ENCODE assay signal across 17 cellular contexts in genomic region chr3:190261015-190261414, GRCh38.
"Had no signal": no experiment of that assay in that cellular context is flagged by ENCODE, and none has a peak within 500 bp of the region (broad histone marks: within the 10 kb centered on the region; RNA-seq: fewer than 3 reads in every experiment).

No MANE protein-coding gene starts in this region.

- H3K4me3 ChIP-seq: psoas muscle, skin epidermis, transverse colon had no signal

- H3K27me3 ChIP-seq: transverse colon had no signal

- H3K27ac ChIP-seq: psoas muscle, transverse colon had no signal

- H3K4me1 ChIP-seq: psoas muscle had no signal

- DNase-seq: activated CD4-positive, alpha-beta T cell treated with anti-CD3 and anti-CD28 coated beads for 48 hours; activated CD8-positive, alpha-beta memory T cell treated with anti-CD3 and anti-CD28 coated beads for 24 hours; activated naive CD4-positive, alpha-beta T cell treated with anti-CD3 and anti-CD28 coated beads, Interleukin-2, amount 10 ng/mL, durations not matched to agents 7 days and 5 days; activated T-cell treated with anti-CD3 and anti-CD28 coated beads for 4 hours; amniotic stem cell; cortex of kidney; effector CD8-positive, alpha-beta T cell; hypothalamus; natural killer cell; occipital lobe; psoas muscle; transverse colon had no signal

- H3K4me3 Mint-ChIP-seq: activated naive CD4-positive, alpha-beta T cell treated with anti-CD3 and anti-CD28 coated beads, Interleukin-2, amount 10 ng/mL, durations not matched to agents 7 days and 5 days; activated T-helper 17 cell treated with anti-CD3 and anti-CD28 coated beads, Interleukin-2, amount 50 U/mL, for 72 hours; memory B cell; natural killer cell; T-helper 1 cell treated with Interleukin-12 subunit alpha and Interleukin-12 subunit beta and Interleukin-4 antibody, amounts not matched to agents 30 μg/mL and 1 μg/mL, for 36 hours; WTC11 had no signal

- H3K27ac Mint-ChIP-seq: activated naive CD4-positive, alpha-beta T cell treated with anti-CD3 and anti-CD28 coated beads, Interleukin-2, amount 10 ng/mL, durations not matched to agents 7 days and 5 days; activated T-helper 17 cell treated with anti-CD3 and anti-CD28 coated beads, Interleukin-2, amount 50 U/mL, for 72 hours; memory B cell; natural killer cell; T-helper 1 cell treated with Interleukin-12 subunit alpha and Interleukin-12 subunit beta and Interleukin-4 antibody, amounts not matched to agents 30 μg/mL and 1 μg/mL, for 36 hours had no signal

- H3K27me3 Mint-ChIP-seq: activated naive CD4-positive, alpha-beta T cell treated with anti-CD3 and anti-CD28 coated beads, Interleukin-2, amount 10 ng/mL, durations not matched to agents 7 days and 5 days; memory B cell had no signal

- H3K4me1 Mint-ChIP-seq: activated naive CD4-positive, alpha-beta T cell treated with anti-CD3 and anti-CD28 coated beads, Interleukin-2, amount 10 ng/mL, durations not matched to agents 7 days and 5 days; activated T-helper 17 cell treated with anti-CD3 and anti-CD28 coated beads, Interleukin-2, amount 50 U/mL, for 72 hours; memory B cell; natural killer cell had no signal

- H3K9me3 ChIP-seq: psoas muscle, transverse colon had no signal

- H3K36me3 Mint-ChIP-seq: activated naive CD4-positive, alpha-beta T cell treated with anti-CD3 and anti-CD28 coated beads, Interleukin-2, amount 10 ng/mL, durations not matched to agents 7 days and 5 days; memory B cell; natural killer cell; WTC11 had no signal

- ATAC-seq: activated T-helper 17 cell treated with anti-CD3 and anti-CD28 coated beads, Interleukin-2, amount 50 U/mL, for 72 hours; natural killer cell; psoas muscle; WTC11 had no signal

- H3K9me3 Mint-ChIP-seq: activated naive CD4-positive, alpha-beta T cell treated with anti-CD3 and anti-CD28 coated beads, Interleukin-2, amount 10 ng/mL, durations not matched to agents 7 days and 5 days; activated T-helper 17 cell treated with anti-CD3 and anti-CD28 coated beads, Interleukin-2, amount 50 U/mL, for 72 hours; memory B cell; T-helper 1 cell treated with Interleukin-12 subunit alpha and Interleukin-12 subunit beta and Interleukin-4 antibody, amounts not matched to agents 30 μg/mL and 1 μg/mL, for 36 hours; WTC11 had no signal

- H3K36me3 ChIP-seq: transverse colon had no signal
